8 cellular contexts compared by ENCODE assay signal in genomic region chr12:56105503-56105902, GRCh38. TPM values are rescaled to one million over a fixed set of nuclear protein-coding genes. Genes with fewer than 3 reads are reported as not detected.
DNase-seq lines count a peak whose midpoint lies in the region; ATAC-seq and TF ChIP-seq lines count a peak whose summit lies in the region.

No MANE protein-coding gene starts in this region.

- H3K27me3 Mint-ChIP-seq in GM23338 (ENCODE audit: insufficient read depth, low read depth, poor library complexity) (peaks cover 13% of the 10 kb centered on the region), glutamatergic neuron (ENCODE audit: unreplicated experiment) (no peaks in the 10 kb centered on the region)

- no peaks in the 10 kb centered on the region for H3K9me2 ChIP-seq in GM23338 (ENCODE audit: insufficient read depth)

- peaks cover 36% of the 10 kb centered on the region for H3K79me2 ChIP-seq in GM23338 (replicated peaks; ENCODE audit: insufficient read depth)

- peak overlapping the region; percentile 100 for H3K4me2 ChIP-seq in GM23338

- H3K4me1 ChIP-seq in GM23338 (ENCODE audit: insufficient read depth) = peaks cover 22% of the 10 kb centered on the region
- peaks cover 16 to 32% (median 23%) of the 10 kb centered on the region in 3 donors for H3K4me1 ChIP-seq in skeletal muscle tissue (ENCODE audit: control insufficient read depth in 3 of 3, insufficient read depth in 3 of 3, low read length in 3 of 3)

- H3K27me3 ChIP-seq in GM23338 (ENCODE audit: insufficient read depth) (no peaks in the 10 kb centered on the region), skeletal muscle tissue (ENCODE audit: control insufficient read depth in 3 of 3, insufficient read depth in 3 of 3, low read length in 3 of 3) (no peaks in the 10 kb centered on the region)

- H3K4me1 Mint-ChIP-seq in GM23338 (peaks cover 21% of the 10 kb centered on the region), glutamatergic neuron (ENCODE audit: low read depth, unreplicated experiment) (peaks cover 13% of the 10 kb centered on the region)

- peaks cover 55% of the 10 kb centered on the region for H3F3A ChIP-seq in GM23338 (replicated peaks; ENCODE audit: low read depth)

- H3K27ac ChIP-seq in GM23338 (ENCODE audit: low read depth) (0 out of 2 replicates have a peak overlapping the region, but pooled peaks have one; percentile 65), skeletal muscle tissue (ENCODE audit: low read depth, low read length) (peak overlapping the region; percentile 87), caudate nucleus (ENCODE audit: low read depth, low read length) (no peak overlapping the region)

- no peak for TF ChIP-seq CTCF in GM23338 (conservative IDR thresholded peaks at IDR 0.05; ENCODE audit: low read depth in 2 of 2)
- no peak for TF ChIP-seq CTCF in WI38 (IDR thresholded peaks at IDR 0.05; ENCODE audit: low read depth, low read length)
- TF ChIP-seq CTCF in glutamatergic neuron (IDR thresholded peaks at IDR 0.05; ENCODE audit: partially characterized antibody, unreplicated experiment) = no peak

- H3K9ac ChIP-seq in skeletal muscle tissue (ENCODE audit: low read depth in 1 of 3, low read length in 3 of 3) = peak overlapping the region; percentile 91 to 98 (median 96)

- H3K4me3 ChIP-seq in GM23338 = peak overlapping the region; percentile 99
- H3K4me3 ChIP-seq in WI38 (ENCODE audit: low read depth, low read length) = peak overlapping the region; percentile 90
- H3K4me3 ChIP-seq in skeletal muscle tissue (ENCODE audit: low read length in 3 of 3) = peak overlapping the region; percentile 68 to 97 (median 95)

- ATAC-seq in GM23338 (no peak), GM21786 (IDR thresholded peaks at IDR 0.05; ENCODE audit: unreplicated experiment) (no peak)

- DNase-seq in GM23338 (ENCODE audit: low spot score) = no peak
- no peak for DNase-seq in glutamatergic neuron
- no peak for DNase-seq in caudate nucleus (lab: John Stamatoyannopoulos, UW)
- DNase-seq in cerebellum (ENCODE audit: low spot score) = no peak
- DNase-seq in NCI-H69 (lab: John Stamatoyannopoulos, UW) = no peak

- H4K20me1 ChIP-seq in GM23338 (replicated peaks; ENCODE audit: insufficient read depth) = peaks cover 24% of the 10 kb centered on the region

- H3K9me3 ChIP-seq in skeletal muscle tissue (ENCODE audit: control insufficient read depth in 3 of 3, low read length in 3 of 3) = no peaks in the 10 kb centered on the region

- peak overlapping the region; percentile 98 for H3K27ac Mint-ChIP-seq in GM23338
- peak overlapping the region; percentile 40 for H3K27ac Mint-ChIP-seq in glutamatergic neuron (ENCODE audit: unreplicated experiment)

- H3K9me3 Mint-ChIP-seq in GM23338 = no peaks in the 10 kb centered on the region
- peaks cover 2% of the 10 kb centered on the region for H3K9me3 Mint-ChIP-seq in glutamatergic neuron (ENCODE audit: unreplicated experiment)

- H2AFZ ChIP-seq in GM23338 = no peak overlapping the region

- H3K36me3 Mint-ChIP-seq in GM23338 (ENCODE audit: low read depth) (peaks cover 79% of the 10 kb centered on the region), glutamatergic neuron (ENCODE audit: unreplicated experiment) (no peaks in the 10 kb centered on the region)

- H3K4me3 Mint-ChIP-seq in GM23338 (peak overlapping the region; percentile 96), glutamatergic neuron (ENCODE audit: unreplicated experiment) (peak overlapping the region; percentile 100)

- H3K36me3 ChIP-seq in GM23338 (ENCODE audit: insufficient read depth) = peaks cover 42% of the 10 kb centered on the region
- peaks cover 22 to 40% (median 34%) of the 10 kb centered on the region in 3 donors for H3K36me3 ChIP-seq in skeletal muscle tissue (ENCODE audit: control insufficient read depth in 3 of 3, insufficient read depth in 3 of 3, low read length in 3 of 3)

TF ChIP-seq in GM23338, 12 proteins besides CTCF, POLR2A, EP300 and RAD21 (continues in another document):
- TF ChIP-seq EZH2phosphoT487 (IDR thresholded peaks at IDR 0.05; ENCODE audit: unreplicated experiment) (no peak), EZH2 (IDR thresholded peaks at IDR 0.05; ENCODE audit: low read depth, unreplicated experiment) (no peak), NANOG (IDR thresholded peaks at IDR 0.05; ENCODE audit: borderline replicate concordance) (no peak), ZNF331 (CRISPR knock-in tag; IDR thresholded peaks at IDR 0.05; ENCODE audit: low read depth) (no peak), POLR2AphosphoS5 (IDR thresholded peaks at IDR 0.05; ENCODE audit: low read depth) (no peak), STAT1 (IDR thresholded peaks at IDR 0.05; ENCODE audit: unreplicated experiment) (no peak), CREB1 (CRISPR knock-in tag; IDR thresholded peaks at IDR 0.05; ENCODE audit: low read depth) (no peak)
- TF ChIP-seq, protein P1, sequence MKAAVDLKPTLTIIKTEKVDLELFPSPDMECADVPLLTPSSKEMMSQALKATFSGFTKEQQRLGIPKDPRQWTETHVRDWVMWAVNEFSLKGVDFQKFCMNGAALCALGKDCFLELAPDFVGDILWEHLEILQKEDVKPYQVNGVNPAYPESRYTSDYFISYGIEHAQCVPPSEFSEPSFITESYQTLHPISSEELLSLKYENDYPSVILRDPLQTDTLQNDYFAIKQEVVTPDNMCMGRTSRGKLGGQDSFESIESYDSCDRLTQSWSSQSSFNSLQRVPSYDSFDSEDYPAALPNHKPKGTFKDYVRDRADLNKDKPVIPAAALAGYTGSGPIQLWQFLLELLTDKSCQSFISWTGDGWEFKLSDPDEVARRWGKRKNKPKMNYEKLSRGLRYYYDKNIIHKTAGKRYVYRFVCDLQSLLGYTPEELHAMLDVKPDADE (IDR thresholded peaks at IDR 0.05) = no peak

RNA-seq across cellular contexts. Expression of gene PA2G4, which starts 1.1 kb away (rescaled TPM):
- 231 and 237 TPM in 2 replicates for total RNA-seq in GM23338 (2014; rRNA removed; shearing (Covaris generic))
- 349 and 373 TPM in 2 replicates for polyA plus RNA-seq in GM23338 (2016; fragmentation: Nextera tagmentation; extraction: Ambion mirVana)
- total RNA-seq in glutamatergic neuron (ENCODE audit: unreplicated experiment) (86.5 TPM), skeletal muscle tissue (53.8 TPM), cerebellum (51.6 TPM)

RNA-seq across cellular contexts. Expression of gene RPL41, which starts 10.9 kb away (rescaled TPM):
- 1,633 and 2,039 TPM in 2 replicates for total RNA-seq in GM23338 (2014; rRNA removed; shearing (Covaris generic))
- polyA plus RNA-seq in GM23338 (2016; fragmentation: Nextera tagmentation; extraction: Ambion mirVana) = 3,858 and 3,875 TPM in 2 replicates
- total RNA-seq in glutamatergic neuron (ENCODE audit: unreplicated experiment) (1,433 TPM), skeletal muscle tissue (4,392 TPM), cerebellum (763 TPM)

RNA-seq across cellular contexts. Expression of gene ZC3H10, which starts 12.6 kb away (rescaled TPM):
- total RNA-seq in GM23338 (2014; rRNA removed; shearing (Covaris generic)) = 4.2 and 5.4 TPM in 2 replicates
- 2.2 and 2.7 TPM in 2 replicates for polyA plus RNA-seq in GM23338 (2016; fragmentation: Nextera tagmentation; extraction: Ambion mirVana)
- total RNA-seq in glutamatergic neuron (ENCODE audit: unreplicated experiment) (11.1 TPM), skeletal muscle tissue (5.7 TPM), cerebellum (9.4 TPM)

RNA-seq across cellular contexts. Expression of gene ESYT1, which starts 22.6 kb away (rescaled TPM):
- 97.2 and 142 TPM in 2 replicates for total RNA-seq in GM23338 (2014; rRNA removed; shearing (Covaris generic))
- polyA plus RNA-seq in GM23338 (2016; fragmentation: Nextera tagmentation; extraction: Ambion mirVana) = 23.3 and 26.2 TPM in 2 replicates
- total RNA-seq in glutamatergic neuron (ENCODE audit: unreplicated experiment) (144 TPM), skeletal muscle tissue (149 TPM), cerebellum (32.2 TPM)

RNA-seq across cellular contexts. Expression of gene ERBB3, which starts 25.5 kb away (rescaled TPM):
- 44.4 and 54.4 TPM in 2 replicates for total RNA-seq in GM23338 (2014; rRNA removed; shearing (Covaris generic))
- polyA plus RNA-seq in GM23338 (2016; fragmentation: Nextera tagmentation; extraction: Ambion mirVana) = 21.0 and 23.3 TPM in 2 replicates
- total RNA-seq in glutamatergic neuron (ENCODE audit: unreplicated experiment) (33.7 TPM), skeletal muscle tissue (154 TPM), cerebellum (4.7 TPM)
